Comparison of ENCODE assay signal across 26 cellular contexts in genomic region chr7:66219805-66220204, GRCh38.
"Had no signal": no experiment of that assay in that cellular context is flagged by ENCODE, and none has a peak within 500 bp of the region (broad histone marks: within the 10 kb centered on the region; RNA-seq: fewer than 3 reads in every experiment).

No MANE protein-coding gene starts in this region.

- H3K36me3 ChIP-seq: colonic mucosa, esophagus muscularis mucosa, esophagus squamous epithelium, gastrocnemius medialis, gastroesophageal sphincter, heart left ventricle had no signal

- DNase-seq: colonic mucosa; cortex of kidney; dermis blood vessel endothelial cell; dorsolateral prefrontal cortex; effector CD4-positive, alpha-beta T cell; effector CD8-positive, alpha-beta T cell; effector memory CD4-positive, alpha-beta T cell; effector memory CD8-positive, alpha-beta T cell; endodermal cell; erythroblast; esophagus squamous epithelium; foreskin fibroblast; foreskin keratinocyte; foreskin melanocyte; gastrocnemius medialis; glutamatergic neuron; heart left ventricle had no signal

- FAIRE-seq: colon, endometrium, endothelial cell of umbilical vein, frontal cortex had no signal

- H3K27me3 ChIP-seq: colonic mucosa, dorsolateral prefrontal cortex, esophagus muscularis mucosa, esophagus squamous epithelium, foreskin keratinocyte, gastrocnemius medialis, gastroesophageal sphincter, heart left ventricle had no signal

- H3K27ac ChIP-seq: colonic mucosa, coronary artery, dorsolateral prefrontal cortex, epithelial cell of prostate, esophagus muscularis mucosa, esophagus squamous epithelium, foreskin keratinocyte, gastrocnemius medialis, gastroesophageal sphincter, heart left ventricle had no signal

- H3K9me3 ChIP-seq: colonic mucosa, esophagus muscularis mucosa, esophagus squamous epithelium, gastrocnemius medialis, gastroesophageal sphincter, heart left ventricle had no signal

- H3K4me1 ChIP-seq: colonic mucosa, esophagus muscularis mucosa, gastrocnemius medialis had no signal

- H3K4me3 ChIP-seq: colonic mucosa, coronary artery, dorsolateral prefrontal cortex, esophagus muscularis mucosa, esophagus squamous epithelium, gastrocnemius medialis, gastroesophageal sphincter, heart left ventricle had no signal

- ATAC-seq: effector memory CD8-positive, alpha-beta T cell; esophagus mucosa; foreskin keratinocyte; gastrocnemius medialis; gastroesophageal sphincter; heart left ventricle had no signal
